Comparison of ENCODE assay signal across 8 cellular contexts in genomic region chr15:38084289-38084688, GRCh38.
DNase-seq lines count a peak whose midpoint lies in the region; ATAC-seq lines count a peak whose summit lies in the region.

No MANE protein-coding gene starts in this region.

- H3K36me3 Mint-ChIP-seq in activated naive CD8-positive, alpha-beta T cell treated with anti-CD3 and anti-CD28 coated beads for 36 hours: no peaks in the 10 kb centered on the region
- H3K36me3 Mint-ChIP-seq in T-helper 17 cell (ENCODE audit: low read depth): no peaks in the 10 kb centered on the region

- H3K27ac ChIP-seq in BLaER1: peak overlapping the region; percentile 52; the same call in 1 of the 2 replicates

- H3K9me3 ChIP-seq in BLaER1: no peaks in the 10 kb centered on the region
- no peaks in the 10 kb centered on the region for H3K9me3 ChIP-seq in T-helper 17 cell (ENCODE audit: control insufficient read depth, low read length, poor library complexity, severe bottlenecking)

- ATAC-seq in GM19397 (IDR thresholded peaks at IDR 0.05; ENCODE audit: unreplicated experiment) (peak; percentile 66), HG03280 (IDR thresholded peaks at IDR 0.05; ENCODE audit: unreplicated experiment) (peak; percentile 64), T-helper 17 cell (no peak)

- peak overlapping the region; percentile 64 for H3K4me2 ChIP-seq in BLaER1

- H3K4me3 Mint-ChIP-seq in activated naive CD8-positive, alpha-beta T cell treated with anti-CD3 and anti-CD28 coated beads for 36 hours: no peak overlapping the region
- no peak overlapping the region for H3K4me3 Mint-ChIP-seq in T-helper 17 cell

- peaks cover 11% of the 10 kb centered on the region for H3K4me1 Mint-ChIP-seq in activated naive CD8-positive, alpha-beta T cell treated with anti-CD3 and anti-CD28 coated beads for 36 hours
- H3K4me1 Mint-ChIP-seq in T-helper 17 cell: peaks cover 6% of the 10 kb centered on the region

- no peaks in the 10 kb centered on the region for H4K20me1 ChIP-seq in BLaER1

- H3K36me3 ChIP-seq in BLaER1 (no peaks in the 10 kb centered on the region), H7 (replicated peaks; ENCODE audit: control insufficient read depth, insufficient read depth, low read length) (no peaks in the 10 kb centered on the region)

- intact Hi-C loops in head of caudate nucleus (cut with DNase I): no loop called here

- H3K27ac Mint-ChIP-seq in activated naive CD8-positive, alpha-beta T cell treated with anti-CD3 and anti-CD28 coated beads for 36 hours: peak overlapping the region; percentile 14
- no peak overlapping the region for H3K27ac Mint-ChIP-seq in T-helper 17 cell

- peaks cover 50% of the 10 kb centered on the region for H3K27me3 Mint-ChIP-seq in activated naive CD8-positive, alpha-beta T cell treated with anti-CD3 and anti-CD28 coated beads for 36 hours
- peaks cover 25% of the 10 kb centered on the region for H3K27me3 Mint-ChIP-seq in T-helper 17 cell

- no peaks in the 10 kb centered on the region for H3K9me3 Mint-ChIP-seq in activated naive CD8-positive, alpha-beta T cell treated with anti-CD3 and anti-CD28 coated beads for 36 hours

- no peaks in the 10 kb centered on the region for H3K27me3 ChIP-seq in BLaER1
- H3K27me3 ChIP-seq in H7 (ENCODE audit: control insufficient read depth, insufficient read depth, low read length): no peaks in the 10 kb centered on the region

- no peak overlapping the region for H3K4me3 ChIP-seq in BLaER1
- no peak overlapping the region for H3K4me3 ChIP-seq in H7 (ENCODE audit: insufficient read depth, low read depth, low read length)

- H3K9ac ChIP-seq in BLaER1: no peak overlapping the region

- peaks cover 50% of the 10 kb centered on the region for H3K4me1 ChIP-seq in BLaER1

- DNase-seq in activated naive CD8-positive, alpha-beta T cell treated with anti-CD3 and anti-CD28 coated beads for 36 hours: no peak
- no peak for DNase-seq in occipital lobe (lab: John Stamatoyannopoulos, UW)
- DNase-seq in T-helper 17 cell: no peak
- no peak for DNase-seq in head of caudate nucleus
- DNase-seq in H7: no peak
